8 cellular contexts compared by ENCODE assay signal in the genomic region with DNA sequence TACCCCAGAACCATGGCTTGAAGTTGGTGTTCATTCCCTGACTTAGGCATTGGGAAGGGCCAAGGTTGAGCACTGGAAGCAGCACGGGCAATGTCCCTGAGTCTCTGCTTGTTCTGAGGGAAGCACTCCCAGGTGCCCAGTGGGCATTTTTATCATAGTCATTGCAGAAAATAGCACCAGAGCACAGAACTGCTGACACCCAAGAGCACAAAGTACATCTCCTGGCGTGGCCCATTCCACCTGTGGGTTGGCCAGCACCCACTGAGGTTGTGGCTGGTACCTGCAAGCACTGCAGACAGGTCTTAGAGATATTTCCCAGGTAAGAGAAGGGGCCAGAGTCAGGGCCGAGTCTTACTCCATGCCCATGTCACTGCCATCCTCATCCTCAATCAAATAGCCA. TPM values are rescaled to one million over a fixed set of nuclear protein-coding genes. Genes with fewer than 3 reads are reported as not detected.
"Had no signal": no experiment of that assay in that cellular context is flagged by ENCODE, and none has a peak within 500 bp of the region (broad histone marks: within the 10 kb centered on the region; RNA-seq: fewer than 3 reads in every experiment).

No MANE protein-coding gene starts in this region.

- H2AFZ ChIP-seq: GM23248 had no signal

- DNase-seq: GM23248, GOT3, H7, HFFc6, IMR-90 had no signal

- H3K36me3 ChIP-seq: HAP-1 had no signal

- H3K9me3 ChIP-seq: HAP-1 had no signal

- ATAC-seq: HCT116, K562 had no signal

- H3K4me3 ChIP-seq: GM23248, HAP-1, K562 had no signal

- H3K27ac ChIP-seq: GM23248 had no signal

- H3K4me1 ChIP-seq: HAP-1 had no signal

RNA-seq across cellular contexts. Expression of a gene that starts 28.5 kb away (rescaled TPM):
- total RNA-seq: GM23248, H7, HFFc6, IMR-90 had no signal
- polyA plus RNA-seq: GM23248, IMR-90 had no signal
